9 cellular contexts compared by ENCODE assay signal in genomic region chr3:50300681-50301254, GRCh38. TPM values are rescaled to one million over a fixed set of nuclear protein-coding genes. Genes with fewer than 3 reads are reported as not detected.
A peak's percentile ranks its signal among the peaks of the same experiment; 100 is the strongest.
DNase-seq lines count a peak whose midpoint lies in the region; ATAC-seq, FAIRE-seq and TF ChIP-seq lines count a peak whose summit lies in the region.
"Had no signal": no experiment of that assay in that cellular context is flagged by ENCODE, and none has a peak within 500 bp of the region (broad histone marks: within the 10 kb centered on the region; RNA-seq: fewer than 3 reads in every experiment).

No MANE protein-coding gene starts in this region.

- peak overlapping the region; percentile 92 for H3K27ac Mint-ChIP-seq in HFFc6
- peak overlapping the region; percentile 94 for H3K27ac Mint-ChIP-seq in activated T-helper 17 cell treated with anti-CD3 and anti-CD28 coated beads, Interleukin-2, amount 50 U/mL, for 72 hours

- peaks cover 23% of the 10 kb centered on the region for H3K4me1 Mint-ChIP-seq in HFFc6 (ENCODE audit: low read depth)
- H3K4me1 Mint-ChIP-seq in activated T-helper 17 cell treated with anti-CD3 and anti-CD28 coated beads, Interleukin-2, amount 50 U/mL, for 72 hours = peaks cover 8% of the 10 kb centered on the region

- whole genome bisulfite sequencing in small intestine, 3 donors = 83 to 93% (median 84%) methylated on average over 6 of the region's 6 CpGs

- FAIRE-seq in small intestine (lab: Jason Lieb, UNC) = no peak

- peak overlapping the region in 1 of 2 donors; percentile 47 for H3K4me3 ChIP-seq in small intestine (ENCODE audit: low read depth in 1 of 2, low read length in 2 of 2)

- peak overlapping the region; percentile 94; the same call in 1 of the 2 replicates for H3K4me3 Mint-ChIP-seq in HFFc6
- H3K4me3 Mint-ChIP-seq in activated T-helper 17 cell treated with anti-CD3 and anti-CD28 coated beads, Interleukin-2, amount 50 U/mL, for 72 hours = peak overlapping the region; percentile 98

- H3K27me3 ChIP-seq in small intestine (ENCODE audit: control insufficient read depth in 2 of 2, insufficient read depth in 2 of 2, low read length in 2 of 2) = no peaks in the 10 kb centered on the region

- no peaks in the 10 kb centered on the region for H3K36me3 ChIP-seq in small intestine (ENCODE audit: control insufficient read depth in 2 of 2, insufficient read depth in 2 of 2, low read length in 2 of 2)
- H3K36me3 ChIP-seq: HAP-1 had no signal

- peak overlapping the region; percentile 84 to 91 for H3K27ac ChIP-seq in small intestine (ENCODE audit: low read depth in 1 of 2, low read length in 1 of 2)

- no peaks in the 10 kb centered on the region for H3K36me3 Mint-ChIP-seq in HFFc6 (ENCODE audit: low read depth)
- no peaks in the 10 kb centered on the region for H3K36me3 Mint-ChIP-seq in activated T-helper 17 cell treated with anti-CD3 and anti-CD28 coated beads, Interleukin-2, amount 50 U/mL, for 72 hours (ENCODE audit: low read depth)

- DNase-seq in HFFc6 = no peak
- peak; percentile 45 for DNase-seq in islet precursor cell
- DNase-seq in small intestine = no peak
- no peak for DNase-seq in stimulated activated CD8-positive, alpha-beta memory T cell treated with anti-CD3 and anti-CD28 coated beads, Interleukin-4, amount 100 ng/mL, for 48 hours
- DNase-seq in hypothalamus (lab: John Stamatoyannopoulos, UW) = no peak
- no peak for DNase-seq in NCI-H2196 treated with DMSO at 0.1 percent for 48 hours (lab: John Stamatoyannopoulos, UW; ENCODE audit: unreplicated experiment)

- H3K9me3 ChIP-seq in small intestine (ENCODE audit: control insufficient read depth, low read depth) = no peaks in the 10 kb centered on the region
- H3K9me3 ChIP-seq: HAP-1 had no signal

- TF ChIP-seq CTCF in HFFc6 (IDR thresholded peaks at IDR 0.05) = no peak; the same call in 1 of the 2 replicates

- ATAC-seq in activated T-helper 17 cell treated with anti-CD3 and anti-CD28 coated beads, Interleukin-2, amount 50 U/mL, for 72 hours (replicated peaks) = no peak
- no peak for ATAC-seq in GM21529 (IDR thresholded peaks at IDR 0.05; ENCODE audit: unreplicated experiment)

- H3K4me1 ChIP-seq in small intestine (ENCODE audit: control insufficient read depth in 2 of 2, insufficient read depth in 1 of 2, low read depth in 1 of 2, low read length in 1 of 2) = peaks cover 7 to 9% of the 10 kb centered on the region in 2 donors

- no peaks in the 10 kb centered on the region; the same call in 1 of the 2 replicates for H3K27me3 Mint-ChIP-seq in HFFc6 (ENCODE audit: insufficient read depth)
- H3K27me3 Mint-ChIP-seq in activated T-helper 17 cell treated with anti-CD3 and anti-CD28 coated beads, Interleukin-2, amount 50 U/mL, for 72 hours = no peaks in the 10 kb centered on the region

- H3K9me3 Mint-ChIP-seq in HFFc6 = no peaks in the 10 kb centered on the region
- H3K9me3 Mint-ChIP-seq in activated T-helper 17 cell treated with anti-CD3 and anti-CD28 coated beads, Interleukin-2, amount 50 U/mL, for 72 hours = no peaks in the 10 kb centered on the region

RNA-seq across cellular contexts. Expression of gene HYAL3, which starts 1.6 kb away (rescaled TPM):
- total RNA-seq in HFFc6 (2021; fragmentation: NEBNext Ultra II Directional; extraction: Animal tissue kit (Norgen Biotek cat#: 25700)) = 1 to 10 TPM; 4.7 to 8.3 (median 5.8) TPM
- total RNA-seq in activated T-helper 17 cell treated with anti-CD3 and anti-CD28 coated beads, Interleukin-2, amount 50 U/mL, for 72 hours = 10 to 100 TPM; 12.2 to 13.0 TPM
- polyA plus RNA-seq in small intestine = 1 to 10 TPM; 1.6 to 4.1 (median 2.7) TPM

RNA-seq across cellular contexts. Expression of gene NAA80, which starts 1.6 kb away (rescaled TPM):
- 10 to 100 TPM in 5 of 6 experiments, 1 to 10 TPM in 1; 8.5 to 13.4 (median 10.7) TPM for total RNA-seq in HFFc6 (2021; fragmentation: NEBNext Ultra II Directional; extraction: Animal tissue kit (Norgen Biotek cat#: 25700))
- total RNA-seq in activated T-helper 17 cell treated with anti-CD3 and anti-CD28 coated beads, Interleukin-2, amount 50 U/mL, for 72 hours = 10 to 100 TPM; 24.4 to 37.8 TPM
- 1 to 10 TPM; 2.4 to 8.5 (median 6.5) TPM for polyA plus RNA-seq in small intestine

RNA-seq across cellular contexts. Expression of gene HYAL1, which starts 2.6 kb away (rescaled TPM):
- total RNA-seq in HFFc6 (2021; fragmentation: NEBNext Ultra II Directional; extraction: Animal tissue kit (Norgen Biotek cat#: 25700)) = under 1 TPM in 5 of 6 experiments, not detected in 1; 0.19 to 0.38 (median 0.23) TPM
- under 1 TPM in 1 of 2 donors, not detected in 1; 0.29 TPM for total RNA-seq in activated T-helper 17 cell treated with anti-CD3 and anti-CD28 coated beads, Interleukin-2, amount 50 U/mL, for 72 hours
- polyA plus RNA-seq in small intestine = 10 to 100 TPM in 1 of 3 donors, 1 to 10 TPM in 2; 1.1 to 11.1 (median 4.5) TPM

RNA-seq across cellular contexts. Expression of gene IFRD2, which starts 8.5 kb away (rescaled TPM):
- total RNA-seq in HFFc6 (2021; fragmentation: NEBNext Ultra II Directional; extraction: Animal tissue kit (Norgen Biotek cat#: 25700)) = 100 to 1,000 TPM in 1 of 6 experiments, 10 to 100 TPM in 5; 71.2 to 102 (median 74.6) TPM
- total RNA-seq in activated T-helper 17 cell treated with anti-CD3 and anti-CD28 coated beads, Interleukin-2, amount 50 U/mL, for 72 hours = 100 to 1,000 TPM in 1 of 2 donors, 10 to 100 TPM in 1; 59.2 to 139 TPM
- polyA plus RNA-seq in small intestine = 10 to 100 TPM; 65.8 to 93.4 (median 76.2) TPM

RNA-seq across cellular contexts. Expression of gene HYAL2, which starts 21.8 kb away (rescaled TPM):
- 10 to 100 TPM; 39.4 to 54.9 (median 47.6) TPM for total RNA-seq in HFFc6 (2021; fragmentation: NEBNext Ultra II Directional; extraction: Animal tissue kit (Norgen Biotek cat#: 25700))
- 1 to 10 TPM; 5.1 to 8.5 TPM for total RNA-seq in activated T-helper 17 cell treated with anti-CD3 and anti-CD28 coated beads, Interleukin-2, amount 50 U/mL, for 72 hours
- 100 to 1,000 TPM in 1 of 3 donors, 10 to 100 TPM in 2; 11.0 to 124 (median 15.1) TPM for polyA plus RNA-seq in small intestine
